ENCODE assay signal across 8 cellular contexts in the genomic region with DNA sequence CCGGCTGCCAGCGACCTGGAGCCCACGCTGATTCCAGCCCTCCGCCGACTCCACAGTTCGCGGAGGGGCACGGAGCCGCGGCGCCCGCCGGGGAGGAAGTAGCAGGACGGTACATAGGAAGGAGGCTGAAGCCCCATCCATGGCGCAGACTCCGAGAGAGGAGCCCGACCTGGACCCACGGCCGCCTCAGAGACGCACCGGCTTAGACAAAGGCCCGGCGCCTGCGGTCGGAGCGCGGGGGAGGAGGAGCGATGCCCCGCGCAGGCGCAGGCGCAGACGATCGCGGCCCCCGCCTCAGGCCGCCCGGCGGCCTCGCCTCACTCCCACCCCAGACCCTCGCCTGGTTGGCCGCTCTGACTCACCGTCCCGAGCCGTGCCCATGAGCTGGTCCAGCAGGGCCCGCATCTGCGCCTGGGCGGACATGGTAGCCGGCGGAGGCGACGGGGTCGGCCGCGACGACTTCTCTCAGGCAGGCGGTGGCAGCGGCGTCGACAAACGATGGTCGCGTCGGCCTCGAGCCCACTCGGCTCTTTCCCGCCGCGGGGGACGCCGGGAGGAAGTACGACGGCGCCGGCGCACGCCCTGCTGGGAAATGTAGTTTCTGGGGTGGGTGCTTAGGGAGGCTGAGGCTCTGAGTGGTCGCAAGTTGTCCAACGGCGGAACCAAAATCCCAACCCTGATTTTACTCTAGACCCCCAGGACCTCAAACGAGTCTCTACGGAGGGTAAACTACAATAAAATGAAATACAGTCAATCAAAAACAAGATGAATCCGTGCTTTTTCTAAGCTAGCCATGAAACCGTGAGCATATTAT. TPM values are rescaled to one million over a fixed set of nuclear protein-coding genes. Genes with fewer than 3 reads are reported as not detected.
DNase-seq lines count a peak whose midpoint lies in the region; ATAC-seq, FAIRE-seq and TF ChIP-seq lines count a peak whose summit lies in the region.

Gene LUC7L, minus strand, starts transcription at position 533 of the 814 bp plus-strand sequence. Its CDS starts 110 bp downstream, at position 423.

- H4K5ac ChIP-seq in H1 (ENCODE audit: insufficient read length, low read depth, low read length), result peak within 1 kb of the TSS; percentile 100

- H3K27ac ChIP-seq in H1 (ENCODE audit: low read depth, low read length) (peak within 1 kb of the TSS; percentile 96), mesenchymal stem cell (ENCODE audit: low read length, poor library complexity, severe bottlenecking) (peak within 1 kb of the TSS; percentile 91)

- H2AFZ ChIP-seq in H1 (ENCODE audit: low read length) (peak within 1 kb of the TSS; percentile 64), mesenchymal stem cell (ENCODE audit: low read depth, low read length) (peak within 1 kb of the TSS; percentile 98)

- H3K9me3 ChIP-seq in H1 (ENCODE audit: insufficient read depth in 2 of 2, low read depth in 1 of 2, low read length in 1 of 2) (no peaks in the 10 kb centered on the region), mesenchymal stem cell (ENCODE audit: control insufficient read depth, low read length) (no peaks in the 10 kb centered on the region)

- peak within 1 kb of the TSS; percentile 92 for H3K27ac Mint-ChIP-seq in activated CD8-positive, alpha-beta memory T cell treated with anti-CD3 and anti-CD28 coated beads, Interleukin-2, amount 10 ng/mL, durations not matched to agents 7 days and 5 days

- H3K36me3 Mint-ChIP-seq in activated CD8-positive, alpha-beta memory T cell treated with anti-CD3 and anti-CD28 coated beads, Interleukin-2, amount 10 ng/mL, durations not matched to agents 7 days and 5 days, result peaks cover 23% of the 10 kb centered on the region

- peaks cover 8 to 13% of the 10 kb centered on the region in 2 experiments for H4K20me1 ChIP-seq in H1 (replicated peaks in 1 of 2; ENCODE audit: control insufficient read depth in 1 of 2, insufficient read depth in 2 of 2, low read length in 2 of 2)

- H3K23ac ChIP-seq in H1 (ENCODE audit: insufficient read length) (no peak within 1 kb of the TSS), mesenchymal stem cell (ENCODE audit: low read length in 2 of 2) (peak within 1 kb of the TSS in 1 of 2 experiments; percentile 96)

- H4K8ac ChIP-seq in H1 (ENCODE audit: extremely low read depth, insufficient read depth, low read length) (peak within 1 kb of the TSS; percentile 99), mesenchymal stem cell (ENCODE audit: low read length) (peak within 1 kb of the TSS; percentile 100)

- 0 out of 2 replicates have a peak within 1 kb of the TSS, but pooled peaks have one; percentile 35 for H2BK12ac ChIP-seq in H1 (ENCODE audit: low read depth, low read length)
- peak within 1 kb of the TSS in 1 of 2 experiments; percentile 15 for H2BK12ac ChIP-seq in mesenchymal stem cell (ENCODE audit: low read length in 2 of 2)

- H3K14ac ChIP-seq in H1 (ENCODE audit: insufficient read length) (no peak within 1 kb of the TSS), mesenchymal stem cell (ENCODE audit: low read length in 2 of 2) (peak within 1 kb of the TSS in 1 of 2 experiments; percentile 97)

- WGBS in H1 (ENCODE audit: extremely low coverage in 1 of 2, insufficient coverage in 1 of 2, insufficient read length in 1 of 2, insufficient replicate concordance in 2 of 2, low coverage in 1 of 2, low lambda C conversion rate in 2 of 2, missing lambda C conversion rate in 1 of 2), 2 experiments, result 10% methylated on average over 32 of the region's 84 CpGs; no CpG with 5 or more reads in 1 of the 2 experiments
- 5% methylated on average over 58 of the region's 84 CpGs for WGBS in mesenchymal stem cell

- peak within 1 kb of the TSS; percentile 98 for H3K56ac ChIP-seq in H1 (replicated peaks; ENCODE audit: insufficient read length, low read depth, low read length)

- H3K4me1 ChIP-seq in H1 (replicated peaks in 1 of 4; ENCODE audit: control insufficient read depth in 3 of 4, insufficient read depth in 4 of 4, low read length in 3 of 4) (peaks cover 0 to 5% (median 0%) of the 10 kb centered on the region in 4 experiments; a peak in 3 of 7 replicates), mesenchymal stem cell (ENCODE audit: control insufficient read depth, insufficient read depth, low read depth, low read length) (peaks cover 3% of the 10 kb centered on the region)

- H2BK20ac ChIP-seq in H1 (ENCODE audit: low read length), result no peak within 1 kb of the TSS

- DNase-seq in CMK (ENCODE audit: low read depth), result peak; percentile 62
- DNase-seq in GM20000 (ENCODE audit: low spot score), result peak; percentile 94
- DNase-seq in HT1080 (ENCODE audit: low read depth), result peak; percentile 80
- peak; percentile 72 for DNase-seq in NOMO-1 treated with dmso at 0.1 percent for 144 hours (lab: John Stamatoyannopoulos, UW; ENCODE audit: unreplicated experiment)
- peak; percentile 92 for DNase-seq in activated CD8-positive, alpha-beta memory T cell treated with anti-CD3 and anti-CD28 coated beads, Interleukin-2, amount 10 ng/mL, durations not matched to agents 7 days and 5 days
- peak; percentile 51 to 94 for DNase-seq in H1 (ENCODE audit: low read depth in 1 of 2, low spot score in 2 of 2)
- peak; percentile 91 for DNase-seq in mesenchymal stem cell
- peak; percentile 80 for DNase-seq in stimulated activated CD8-positive, alpha-beta memory T cell treated with anti-CD3 and anti-CD28 coated beads, Interleukin-12 subunit alpha, Interleukin-12 subunit beta, amount 100 ng/mL, for 4 hours (ENCODE audit: low read depth)

- peaks cover 31% of the 10 kb centered on the region for H3K4me1 Mint-ChIP-seq in activated CD8-positive, alpha-beta memory T cell treated with anti-CD3 and anti-CD28 coated beads, Interleukin-2, amount 10 ng/mL, durations not matched to agents 7 days and 5 days

- H3K9me3 Mint-ChIP-seq in activated CD8-positive, alpha-beta memory T cell treated with anti-CD3 and anti-CD28 coated beads, Interleukin-2, amount 10 ng/mL, durations not matched to agents 7 days and 5 days (ENCODE audit: low read depth), result no peaks in the 10 kb centered on the region

- no peak for TF ChIP-seq EP300 in H1 (IDR thresholded peaks at IDR 0.05; ENCODE audit: borderline replicate concordance in 1 of 2, low read depth in 2 of 2, low read length in 2 of 2)

- peak within 1 kb of the TSS; percentile 100 for H3K18ac ChIP-seq in H1 (ENCODE audit: extremely low read depth, low read length)
- peak within 1 kb of the TSS; percentile 100 for H3K18ac ChIP-seq in mesenchymal stem cell (ENCODE audit: low read depth in 1 of 2, low read length in 2 of 2)

- H2BK5ac ChIP-seq in H1 (ENCODE audit: low read depth, low read length) (peak within 1 kb of the TSS; percentile 97), mesenchymal stem cell (ENCODE audit: low read depth, low read length, poor library complexity, severe bottlenecking) (peak within 1 kb of the TSS; percentile 97)

- no peaks in the 10 kb centered on the region for H3K27me3 Mint-ChIP-seq in activated CD8-positive, alpha-beta memory T cell treated with anti-CD3 and anti-CD28 coated beads, Interleukin-2, amount 10 ng/mL, durations not matched to agents 7 days and 5 days

- no peak for TF ChIP-seq RAD21 in H1 (IDR thresholded peaks at IDR 0.05 in 1 of 2, conservative IDR thresholded peaks at IDR 0.05 in 1 of 2; ENCODE audit: low read depth in 2 of 2, low read length in 2 of 2)

- no peak within 1 kb of the TSS for H2BK15ac ChIP-seq in H1 (ENCODE audit: low read length)
- peak within 1 kb of the TSS; percentile 78 for H2BK15ac ChIP-seq in mesenchymal stem cell (ENCODE audit: low read depth, poor library complexity, severe bottlenecking)

- peaks cover 15 to 35% (median 24%) of the 10 kb centered on the region in 4 experiments for H3K36me3 ChIP-seq in H1 (ENCODE audit: control insufficient read depth in 2 of 4, insufficient read depth in 4 of 4, low read length in 3 of 4)
- peaks cover 18 to 30% of the 10 kb centered on the region in 2 experiments for H3K36me3 ChIP-seq in mesenchymal stem cell (ENCODE audit: control insufficient read depth in 1 of 2, insufficient read depth in 2 of 2, low read depth in 1 of 2, low read length in 2 of 2)

- peak within 1 kb of the TSS; percentile 97 for H4K91ac ChIP-seq in H1 (replicated peaks; ENCODE audit: insufficient read length, low read length)
- H4K91ac ChIP-seq in mesenchymal stem cell (ENCODE audit: low read length), result peak within 1 kb of the TSS; percentile 100

- H2AK5ac ChIP-seq in H1 (ENCODE audit: low read depth, low read length) (no peak within 1 kb of the TSS), mesenchymal stem cell (ENCODE audit: low read length, severe bottlenecking) (peak within 1 kb of the TSS; percentile 53)

- H3K23me2 ChIP-seq in H1 (ENCODE audit: low read depth, low read length), result no peaks in the 10 kb centered on the region

- H3K9ac ChIP-seq in H1 (replicated peaks in 1 of 4; ENCODE audit: extremely low read depth in 1 of 4, low read depth in 3 of 4, low read length in 3 of 4), result peak within 1 kb of the TSS; percentile 83 to 96 (median 96)
- H3K9ac ChIP-seq in mesenchymal stem cell (ENCODE audit: low read length), result peak within 1 kb of the TSS; percentile 98

- H3K4me3 ChIP-seq in H1 (ENCODE audit: extremely low read depth in 1 of 4, insufficient read depth in 2 of 4, low read depth in 3 of 4, low read length in 4 of 4) (peak within 1 kb of the TSS; percentile 64 to 99 (median 92)), mesenchymal stem cell (ENCODE audit: insufficient read depth in 1 of 2, low read depth in 1 of 2, low read length in 2 of 2) (peak within 1 kb of the TSS; percentile 90 to 99)

- TF ChIP-seq CTCF in GM20000 (IDR thresholded peaks at IDR 0.05; ENCODE audit: extremely low read depth, missing control alignments), result no peak
- TF ChIP-seq CTCF in H1 (IDR thresholded peaks at IDR 0.05; ENCODE audit: control extremely low read depth in 1 of 3, insufficient read depth in 1 of 3, low read depth in 1 of 3, low read length in 3 of 3), result no peak

- no peak within 1 kb of the TSS for H2BK120ac ChIP-seq in H1 (replicated peaks; ENCODE audit: low read depth, low read length)
- H2BK120ac ChIP-seq in mesenchymal stem cell (ENCODE audit: low read depth, low read length), result peak within 1 kb of the TSS; percentile 99

- peak within 1 kb of the TSS; percentile 99 for H3K4ac ChIP-seq in H1 (replicated peaks; ENCODE audit: insufficient read length, low read depth, low read length)
- H3K4ac ChIP-seq in mesenchymal stem cell (ENCODE audit: low read depth in 1 of 2, low read length in 2 of 2), result peak within 1 kb of the TSS; percentile 96 to 99

- no peaks in the 10 kb centered on the region for H3K27me3 ChIP-seq in H1 (replicated peaks in 1 of 4; ENCODE audit: control insufficient read depth in 3 of 4, extremely low read depth in 1 of 4, insufficient read depth in 3 of 4, low read length in 3 of 4)
- no peaks in the 10 kb centered on the region for H3K27me3 ChIP-seq in mesenchymal stem cell (ENCODE audit: control insufficient read depth in 1 of 2, insufficient read depth in 1 of 2, low read length in 2 of 2)

- POLR2A ChIA-PET in H1 (lab: Charles Lee; ENCODE audit: partially characterized antibody), result interaction anchor here (0.6 to 16.8 kb wide), 22 partner anchors 11 to 298 kb away, joined by 3 to 348 read pairs (median 4); partner anchors contain the start of genes CAPN15 and RHBDF1

- ATAC-seq in activated CD8-positive, alpha-beta memory T cell treated with anti-CD3 and anti-CD28 coated beads, Interleukin-2, amount 10 ng/mL, durations not matched to agents 7 days and 5 days, result peak; percentile 93

- peaks cover 3% of the 10 kb centered on the region; the same call in 1 of the 2 replicates for H3K79me1 ChIP-seq in H1 (ENCODE audit: low read depth, low read length)
- H3K79me1 ChIP-seq in mesenchymal stem cell (replicated peaks; ENCODE audit: low read length, poor library complexity, severe bottlenecking), result peaks cover 3% of the 10 kb centered on the region

- CTCF ChIA-PET in activated CD8-positive, alpha-beta memory T cell treated with anti-CD3 and anti-CD28 coated beads, Interleukin-2, amount 10 ng/mL, durations not matched to agents 7 days and 5 days (lab: Charles Lee), result interaction anchor here (0.7 to 2.9 kb wide), 9 partner anchors 24 to 133 kb away, joined by 3 to 12 read pairs (median 5); no protein-coding TSS in a partner anchor
- CTCF ChIA-PET in H1 (lab: Charles Lee; ENCODE audit: partially characterized antibody), result interaction anchor here (0.5 to 2.0 kb wide), 15 partner anchors 9 to 163 kb away, joined by 3 to 9 read pairs (median 3); partner anchors contain the start of gene RHBDF1

- H3K79me2 ChIP-seq in H1 (ENCODE audit: control insufficient read depth in 1 of 2, insufficient read depth in 2 of 2, low read length in 2 of 2), result peaks cover 23 to 40% of the 10 kb centered on the region in 2 experiments

- peak within 1 kb of the TSS; percentile 56 to 71 for H3K4me2 ChIP-seq in H1 (ENCODE audit: insufficient read depth in 1 of 2, low read depth in 2 of 2, low read length in 2 of 2)
- H3K4me2 ChIP-seq in mesenchymal stem cell (ENCODE audit: low read length, poor library complexity, severe bottlenecking), result peak within 1 kb of the TSS; percentile 75

- peak; percentile 94 to 99 for TF ChIP-seq POLR2A in H1 (IDR thresholded peaks at IDR 0.05; ENCODE audit: control extremely low read depth in 1 of 2, low read depth in 2 of 2, low read length in 2 of 2)

- no peak for FAIRE-seq in H1 (lab: Jason Lieb, UNC)

- peak within 1 kb of the TSS; percentile 81 for H3K4me3 Mint-ChIP-seq in activated CD8-positive, alpha-beta memory T cell treated with anti-CD3 and anti-CD28 coated beads, Interleukin-2, amount 10 ng/mL, durations not matched to agents 7 days and 5 days

RNA-seq across cellular contexts. Expression of gene LUC7L, which starts in this region (rescaled TPM):
- total RNA-seq in HT1080 (2014; rRNA removed; shearing (Covaris generic)), result 69.2 and 73.3 TPM in 2 replicates
- 34.6 and 43.0 TPM in 2 replicates for polyA plus RNA-seq in HT1080 (2015; cell fraction: cytosol; rRNA removed)
- polyA plus RNA-seq in HT1080 (2015; cell fraction: nucleus; rRNA removed), result 196 and 225 TPM in 2 replicates
- 10 to 100 TPM; 60.0 to 65.3 TPM for total RNA-seq in activated CD8-positive, alpha-beta memory T cell treated with anti-CD3 and anti-CD28 coated beads, Interleukin-2, amount 10 ng/mL, durations not matched to agents 7 days and 5 days
- total RNA-seq in H1 (2021; fragmentation: NEBNext Ultra II Directional; extraction: Animal tissue kit (Norgen Biotek cat#: 25700)), result 121 and 129 TPM in 2 replicates
- polyA plus RNA-seq in H1 (2011; rRNA removed), result 49.7 and 75.8 TPM in 2 replicates
- polyA plus RNA-seq in H1 (2011; cell fraction: cytosol; rRNA removed), result 79.3 TPM
- polyA plus RNA-seq in H1 (2011; cell fraction: nucleus; rRNA removed), result 145 TPM
- 83.9 to 104 TPM (median 87.6 TPM) in 4 replicates for polyA plus RNA-seq in H1 (2012, experiment 1 of 2)
- polyA plus RNA-seq in H1 (2012, experiment 2 of 2), result 35.2 TPM
- polyA plus RNA-seq in H1 (2013, experiment 1 of 2), result 94.6 TPM
- 83.9 TPM for polyA plus RNA-seq in H1 (2013, experiment 2 of 2)
- 26.0 and 29.7 TPM in 2 replicates for polyA minus RNA-seq in H1 (2011; rRNA and poly(A)+ RNA removed)
- 38.2 TPM for polyA minus RNA-seq in H1 (2011; cell fraction: cytosol; rRNA and poly(A)+ RNA removed)
- polyA minus RNA-seq in H1 (2011; cell fraction: nucleus; rRNA and poly(A)+ RNA removed), result 115 TPM
- 38.5 TPM for polyA plus RNA-seq in mesenchymal stem cell (2013, experiment 1 of 2)
- polyA plus RNA-seq in mesenchymal stem cell (2013, experiment 2 of 2), result 36.3 TPM

Comparison
In these comparisons a context has a peak if more than half of its experiments do, and no peak if none do; other contexts are left out.
1. Peak in every context shown above with its lines: DNase-seq, ATAC-seq, H3K4me3 ChIP-seq and H3K27ac ChIP-seq.